ENCODE assay signal across 16 cellular contexts in the genomic region with DNA sequence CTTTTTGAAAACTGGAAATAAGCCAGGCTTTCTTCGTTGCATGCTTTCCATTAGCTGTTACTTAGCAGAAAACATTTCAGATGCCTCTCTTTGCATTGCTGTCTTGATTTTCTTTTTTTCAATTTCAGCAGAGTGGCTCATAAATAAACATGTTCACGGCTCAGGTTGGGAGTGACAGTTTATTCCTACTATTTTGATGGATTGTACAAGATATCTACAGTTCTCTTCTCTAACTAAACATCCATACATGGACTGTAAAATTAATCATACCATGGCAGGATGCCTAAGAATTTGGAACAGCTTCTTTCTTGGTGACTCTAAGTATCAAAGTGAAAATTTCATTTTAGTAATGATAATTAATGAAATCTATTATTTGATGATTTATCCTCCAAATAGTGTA.
"Had no signal": no experiment of that assay in that cellular context is flagged by ENCODE, and none has a peak within 500 bp of the region (broad histone marks: within the 10 kb centered on the region; RNA-seq: fewer than 3 reads in every experiment).

No MANE protein-coding gene starts in this region.

- H3K9ac ChIP-seq: SK-N-SH had no signal

- H3K4me2 ChIP-seq: SK-N-SH had no signal

- H3K36me3 Mint-ChIP-seq: T-cell had no signal

- H3K27me3 Mint-ChIP-seq: T-cell had no signal

- DNase-seq: IMR-90, Karpas-422, KG1, MV-4-11, NCI-H1048, NCI-H1105, NCI-H1436 treated with DMSO at 0.1 percent for 48 hours, NCI-H748 treated with DMSO at 0.1 percent for 48 hours, Right ventricle myocardium superior, SIG-M5, SK-N-SH, SW 1271, T-cell had no signal

- ATAC-seq: HepG2, Panc1, T-cell had no signal

- H3K4me1 Mint-ChIP-seq: T-cell had no signal

- H3K9me3 ChIP-seq: SK-N-SH had no signal

- H3K4me3 Mint-ChIP-seq: T-cell; T-helper 1 cell treated with Interleukin-12 subunit alpha and Interleukin-12 subunit beta and Interleukin-4 antibody, amounts not matched to agents 30 μg/mL and 1 μg/mL, for 36 hours had no signal

- H3K9me2 ChIP-seq: SK-N-SH had no signal

- H3K27ac Mint-ChIP-seq: T-cell; T-helper 1 cell treated with Interleukin-12 subunit alpha and Interleukin-12 subunit beta and Interleukin-4 antibody, amounts not matched to agents 30 μg/mL and 1 μg/mL, for 36 hours had no signal

- FAIRE-seq: HepG2 had no signal
